In the genomic region with DNA sequence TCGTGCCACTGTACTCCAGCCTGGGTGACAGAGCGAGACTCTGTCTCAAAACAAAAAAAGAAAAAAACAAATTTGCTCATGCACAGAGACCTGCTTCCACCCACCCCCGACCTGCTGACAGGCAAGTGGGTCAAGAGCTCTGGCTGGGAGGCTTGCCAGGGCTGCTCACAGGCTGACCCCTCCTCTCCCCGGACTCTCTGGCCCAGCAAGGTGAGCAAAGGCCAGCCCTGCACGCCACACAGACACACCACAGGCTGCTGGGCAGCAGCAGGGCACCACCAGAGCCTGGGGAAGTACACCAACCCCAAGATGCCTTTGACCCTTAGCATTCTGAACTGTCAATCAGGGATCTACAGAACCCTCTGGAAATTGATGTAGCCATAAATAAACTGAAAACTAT, we compare ENCODE assay signal across 2 cellular contexts.
TF ChIP-seq lines count a peak whose summit lies in the region.

No MANE protein-coding gene starts in this region.

TF ChIP-seq in liver, 16 proteins besides CTCF, POLR2A, EP300 and RAD21 (continued from another document):
- TF ChIP-seq, protein P1, sequence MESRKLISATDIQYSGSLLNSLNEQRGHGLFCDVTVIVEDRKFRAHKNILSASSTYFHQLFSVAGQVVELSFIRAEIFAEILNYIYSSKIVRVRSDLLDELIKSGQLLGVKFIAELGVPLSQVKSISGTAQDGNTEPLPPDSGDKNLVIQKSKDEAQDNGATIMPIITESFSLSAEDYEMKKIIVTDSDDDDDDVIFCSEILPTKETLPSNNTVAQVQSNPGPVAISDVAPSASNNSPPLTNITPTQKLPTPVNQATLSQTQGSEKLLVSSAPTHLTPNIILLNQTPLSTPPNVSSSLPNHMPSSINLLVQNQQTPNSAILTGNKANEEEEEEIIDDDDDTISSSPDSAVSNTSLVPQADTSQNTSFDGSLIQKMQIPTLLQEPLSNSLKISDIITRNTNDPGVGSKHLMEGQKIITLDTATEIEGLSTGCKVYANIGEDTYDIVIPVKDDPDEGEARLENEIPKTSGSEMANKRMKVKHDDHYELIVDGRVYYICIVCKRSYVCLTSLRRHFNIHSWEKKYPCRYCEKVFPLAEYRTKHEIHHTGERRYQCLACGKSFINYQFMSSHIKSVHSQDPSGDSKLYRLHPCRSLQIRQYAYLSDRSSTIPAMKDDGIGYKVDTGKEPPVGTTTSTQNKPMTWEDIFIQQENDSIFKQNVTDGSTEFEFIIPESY (IDR thresholded peaks at IDR 0.05), result peak; percentile 72
- TF ChIP-seq GABPA (IDR thresholded peaks at IDR 0.05 in 1 of 2, conservative IDR thresholded peaks at IDR 0.05 in 1 of 2) (no peak), TAF1 (conservative IDR thresholded peaks at IDR 0.05) (no peak), NR2F2 (IDR thresholded peaks at IDR 0.05) (no peak), RXRA (IDR thresholded peaks at IDR 0.05) (peak; percentile 99), FOXA1 (IDR thresholded peaks at IDR 0.05) (peak; percentile 67), YY1 (IDR thresholded peaks at IDR 0.05) (no peak), HNF4G (IDR thresholded peaks at IDR 0.05) (peak; percentile 43)
- TF ChIP-seq, protein P2, sequence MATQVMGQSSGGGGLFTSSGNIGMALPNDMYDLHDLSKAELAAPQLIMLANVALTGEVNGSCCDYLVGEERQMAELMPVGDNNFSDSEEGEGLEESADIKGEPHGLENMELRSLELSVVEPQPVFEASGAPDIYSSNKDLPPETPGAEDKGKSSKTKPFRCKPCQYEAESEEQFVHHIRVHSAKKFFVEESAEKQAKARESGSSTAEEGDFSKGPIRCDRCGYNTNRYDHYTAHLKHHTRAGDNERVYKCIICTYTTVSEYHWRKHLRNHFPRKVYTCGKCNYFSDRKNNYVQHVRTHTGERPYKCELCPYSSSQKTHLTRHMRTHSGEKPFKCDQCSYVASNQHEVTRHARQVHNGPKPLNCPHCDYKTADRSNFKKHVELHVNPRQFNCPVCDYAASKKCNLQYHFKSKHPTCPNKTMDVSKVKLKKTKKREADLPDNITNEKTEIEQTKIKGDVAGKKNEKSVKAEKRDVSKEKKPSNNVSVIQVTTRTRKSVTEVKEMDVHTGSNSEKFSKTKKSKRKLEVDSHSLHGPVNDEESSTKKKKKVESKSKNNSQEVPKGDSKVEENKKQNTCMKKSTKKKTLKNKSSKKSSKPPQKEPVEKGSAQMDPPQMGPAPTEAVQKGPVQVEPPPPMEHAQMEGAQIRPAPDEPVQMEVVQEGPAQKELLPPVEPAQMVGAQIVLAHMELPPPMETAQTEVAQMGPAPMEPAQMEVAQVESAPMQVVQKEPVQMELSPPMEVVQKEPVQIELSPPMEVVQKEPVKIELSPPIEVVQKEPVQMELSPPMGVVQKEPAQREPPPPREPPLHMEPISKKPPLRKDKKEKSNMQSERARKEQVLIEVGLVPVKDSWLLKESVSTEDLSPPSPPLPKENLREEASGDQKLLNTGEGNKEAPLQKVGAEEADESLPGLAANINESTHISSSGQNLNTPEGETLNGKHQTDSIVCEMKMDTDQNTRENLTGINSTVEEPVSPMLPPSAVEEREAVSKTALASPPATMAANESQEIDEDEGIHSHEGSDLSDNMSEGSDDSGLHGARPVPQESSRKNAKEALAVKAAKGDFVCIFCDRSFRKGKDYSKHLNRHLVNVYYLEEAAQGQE (IDR thresholded peaks at IDR 0.05), result peak; percentile 50

TF ChIP-seq in GM23338, 12 proteins besides CTCF, POLR2A, EP300 and RAD21:
- TF ChIP-seq, protein P3, sequence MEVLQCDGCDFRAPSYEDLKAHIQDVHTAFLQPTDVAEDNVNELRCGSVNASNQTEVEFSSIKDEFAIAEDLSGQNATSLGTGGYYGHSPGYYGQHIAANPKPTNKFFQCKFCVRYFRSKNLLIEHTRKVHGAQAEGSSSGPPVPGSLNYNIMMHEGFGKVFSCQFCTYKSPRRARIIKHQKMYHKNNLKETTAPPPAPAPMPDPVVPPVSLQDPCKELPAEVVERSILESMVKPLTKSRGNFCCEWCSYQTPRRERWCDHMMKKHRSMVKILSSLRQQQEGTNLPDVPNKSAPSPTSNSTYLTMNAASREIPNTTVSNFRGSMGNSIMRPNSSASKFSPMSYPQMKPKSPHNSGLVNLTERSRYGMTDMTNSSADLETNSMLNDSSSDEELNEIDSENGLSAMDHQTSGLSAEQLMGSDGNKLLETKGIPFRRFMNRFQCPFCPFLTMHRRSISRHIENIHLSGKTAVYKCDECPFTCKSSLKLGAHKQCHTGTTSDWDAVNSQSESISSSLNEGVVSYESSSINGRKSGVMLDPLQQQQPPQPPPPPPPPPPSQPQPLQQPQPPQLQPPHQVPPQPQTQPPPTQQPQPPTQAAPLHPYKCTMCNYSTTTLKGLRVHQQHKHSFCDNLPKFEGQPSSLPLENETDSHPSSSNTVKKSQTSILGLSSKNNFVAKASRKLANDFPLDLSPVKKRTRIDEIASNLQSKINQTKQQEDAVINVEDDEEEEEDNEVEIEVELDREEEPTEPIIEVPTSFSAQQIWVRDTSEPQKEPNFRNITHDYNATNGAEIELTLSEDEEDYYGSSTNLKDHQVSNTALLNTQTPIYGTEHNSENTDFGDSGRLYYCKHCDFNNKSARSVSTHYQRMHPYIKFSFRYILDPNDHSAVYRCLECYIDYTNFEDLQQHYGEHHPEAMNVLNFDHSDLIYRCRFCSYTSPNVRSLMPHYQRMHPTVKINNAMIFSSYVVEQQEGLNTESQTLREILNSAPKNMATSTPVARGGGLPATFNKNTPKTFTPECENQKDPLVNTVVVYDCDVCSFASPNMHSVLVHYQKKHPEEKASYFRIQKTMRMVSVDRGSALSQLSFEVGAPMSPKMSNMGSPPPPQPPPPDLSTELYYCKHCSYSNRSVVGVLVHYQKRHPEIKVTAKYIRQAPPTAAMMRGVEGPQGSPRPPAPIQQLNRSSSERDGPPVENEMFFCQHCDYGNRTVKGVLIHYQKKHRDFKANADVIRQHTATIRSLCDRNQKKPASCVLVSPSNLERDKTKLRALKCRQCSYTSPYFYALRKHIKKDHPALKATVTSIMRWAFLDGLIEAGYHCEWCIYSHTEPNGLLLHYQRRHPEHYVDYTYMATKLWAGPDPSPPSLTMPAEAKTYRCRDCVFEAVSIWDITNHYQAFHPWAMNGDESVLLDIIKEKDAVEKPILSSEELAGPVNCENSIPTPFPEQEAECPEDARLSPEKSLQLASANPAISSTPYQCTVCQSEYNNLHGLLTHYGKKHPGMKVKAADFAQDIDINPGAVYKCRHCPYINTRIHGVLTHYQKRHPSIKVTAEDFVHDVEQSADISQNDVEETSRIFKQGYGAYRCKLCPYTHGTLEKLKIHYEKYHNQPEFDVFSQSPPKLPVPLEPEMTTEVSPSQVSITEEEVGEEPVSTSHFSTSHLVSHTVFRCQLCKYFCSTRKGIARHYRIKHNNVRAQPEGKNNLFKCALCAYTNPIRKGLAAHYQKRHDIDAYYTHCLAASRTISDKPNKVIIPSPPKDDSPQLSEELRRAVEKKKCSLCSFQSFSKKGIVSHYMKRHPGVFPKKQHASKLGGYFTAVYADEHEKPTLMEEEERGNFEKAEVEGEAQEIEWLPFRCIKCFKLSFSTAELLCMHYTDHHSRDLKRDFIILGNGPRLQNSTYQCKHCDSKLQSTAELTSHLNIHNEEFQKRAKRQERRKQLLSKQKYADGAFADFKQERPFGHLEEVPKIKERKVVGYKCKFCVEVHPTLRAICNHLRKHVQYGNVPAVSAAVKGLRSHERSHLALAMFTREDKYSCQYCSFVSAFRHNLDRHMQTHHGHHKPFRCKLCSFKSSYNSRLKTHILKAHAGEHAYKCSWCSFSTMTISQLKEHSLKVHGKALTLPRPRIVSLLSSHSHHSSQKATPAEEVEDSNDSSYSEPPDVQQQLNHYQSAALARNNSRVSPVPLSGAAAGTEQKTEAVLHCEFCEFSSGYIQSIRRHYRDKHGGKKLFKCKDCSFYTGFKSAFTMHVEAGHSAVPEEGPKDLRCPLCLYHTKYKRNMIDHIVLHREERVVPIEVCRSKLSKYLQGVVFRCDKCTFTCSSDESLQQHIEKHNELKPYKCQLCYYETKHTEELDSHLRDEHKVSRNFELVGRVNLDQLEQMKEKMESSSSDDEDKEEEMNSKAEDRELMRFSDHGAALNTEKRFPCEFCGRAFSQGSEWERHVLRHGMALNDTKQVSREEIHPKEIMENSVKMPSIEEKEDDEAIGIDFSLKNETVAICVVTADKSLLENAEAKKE (CRISPR knock-in tag; IDR thresholded peaks at IDR 0.05), result no peak
- TF ChIP-seq, protein P4, sequence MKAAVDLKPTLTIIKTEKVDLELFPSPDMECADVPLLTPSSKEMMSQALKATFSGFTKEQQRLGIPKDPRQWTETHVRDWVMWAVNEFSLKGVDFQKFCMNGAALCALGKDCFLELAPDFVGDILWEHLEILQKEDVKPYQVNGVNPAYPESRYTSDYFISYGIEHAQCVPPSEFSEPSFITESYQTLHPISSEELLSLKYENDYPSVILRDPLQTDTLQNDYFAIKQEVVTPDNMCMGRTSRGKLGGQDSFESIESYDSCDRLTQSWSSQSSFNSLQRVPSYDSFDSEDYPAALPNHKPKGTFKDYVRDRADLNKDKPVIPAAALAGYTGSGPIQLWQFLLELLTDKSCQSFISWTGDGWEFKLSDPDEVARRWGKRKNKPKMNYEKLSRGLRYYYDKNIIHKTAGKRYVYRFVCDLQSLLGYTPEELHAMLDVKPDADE (IDR thresholded peaks at IDR 0.05), result no peak
- TF ChIP-seq ZNF331 (CRISPR knock-in tag; IDR thresholded peaks at IDR 0.05; ENCODE audit: low read depth), result no peak
- no peak for TF ChIP-seq EZH2phosphoT487 (IDR thresholded peaks at IDR 0.05; ENCODE audit: unreplicated experiment)
- no peak for TF ChIP-seq STAT1 (IDR thresholded peaks at IDR 0.05; ENCODE audit: unreplicated experiment)
- TF ChIP-seq, protein P2 (IDR thresholded peaks at IDR 0.05; ENCODE audit: unreplicated experiment), result no peak
- no peak for TF ChIP-seq ZNF114 (CRISPR knock-in tag; IDR thresholded peaks at IDR 0.05)
- no peak for TF ChIP-seq NANOG (IDR thresholded peaks at IDR 0.05; ENCODE audit: borderline replicate concordance)
- no peak for TF ChIP-seq EZH2 (IDR thresholded peaks at IDR 0.05; ENCODE audit: low read depth, unreplicated experiment)
- no peak for TF ChIP-seq JUNB (IDR thresholded peaks at IDR 0.05; ENCODE audit: unreplicated experiment)
